ENCODE assay signal across 32 cellular contexts in genomic region chr12:51726931-51727330, GRCh38.
"Had no signal": no experiment of that assay in that cellular context is flagged by ENCODE, and none has a peak within 500 bp of the region (broad histone marks: within the 10 kb centered on the region; RNA-seq: fewer than 3 reads in every experiment).

No MANE protein-coding gene starts in this region.

- ATAC-seq: activated CD4-positive, alpha-beta T cell treated with anti-CD3 and anti-CD28 coated beads for 36 hours; activated CD8-positive, alpha-beta memory T cell treated with anti-CD3 and anti-CD28 coated beads, Interleukin-2, amount 10 ng/mL, durations not matched to agents 7 days and 5 days; activated CD8-positive, alpha-beta T cell treated with anti-CD3 and anti-CD28 coated beads, Interleukin-2, amount 10 ng/mL, durations not matched to agents 7 days and 5 days; activated naive CD8-positive, alpha-beta T cell treated with anti-CD3 and anti-CD28 coated beads, Interleukin-2, amount 50 U/mL, for 24 hours; body of pancreas; effector memory CD8-positive, alpha-beta T cell; esophagus mucosa; gastrocnemius medialis; left cardiac atrium; pancreas; stimulated activated effector memory CD8-positive, alpha-beta T cell treated with anti-CD3 and anti-CD28 coated beads, Interleukin-12 subunit alpha, Interleukin-12 subunit beta, amount 100 ng/mL, for 72 hours had no signal

- FAIRE-seq: keratinocyte, pancreas, small intestine had no signal

- H3K9me3 ChIP-seq: body of pancreas, gastrocnemius medialis, neutrophil, pancreas, prostate gland had no signal

- H3K9me3 Mint-ChIP-seq: activated naive CD4-positive, alpha-beta T cell treated with anti-CD3 and anti-CD28 coated beads, Interleukin-2, amount 50 U/mL, for 24 hours; activated naive CD8-positive, alpha-beta T cell treated with anti-CD3 and anti-CD28 coated beads, Interleukin-2, amount 50 U/mL, for 24 hours; activated T-helper 2 cell treated with anti-CD3 and anti-CD28 coated beads, Interferon-gamma antibody, Interleukin-2, Interleukin-4, amounts not matched to agents 10 μg/mL and 5 μg/mL and 100 μg/mL, durations not matched to agents 14 hours and 24 hours and 36 hours; effector memory CD8-positive, alpha-beta T cell; stimulated activated effector memory CD8-positive, alpha-beta T cell treated with anti-CD3 and anti-CD28 coated beads, Interleukin-12 subunit alpha, Interleukin-12 subunit beta, amount 100 ng/mL, for 72 hours; stimulated activated naive CD8-positive, alpha-beta T cell treated with anti-CD3 and anti-CD28 coated beads, Interleukin-15, Interleukin-2, amounts not matched to agents 100 ng/mL and 50 ng/mL, for 24 hours had no signal

- DNase-seq: activated CD4-positive, alpha-beta T cell treated with anti-CD3 and anti-CD28 coated beads for 36 hours; activated CD4-positive, CD25-positive, alpha-beta regulatory T cell; activated CD8-positive, alpha-beta memory T cell treated with anti-CD3 and anti-CD28 coated beads, Interleukin-2, amount 10 ng/mL, durations not matched to agents 7 days and 5 days; activated CD8-positive, alpha-beta T cell treated with anti-CD3 and anti-CD28 coated beads, Interleukin-2, amount 10 ng/mL, durations not matched to agents 7 days and 5 days; activated naive CD8-positive, alpha-beta T cell treated with anti-CD3 and anti-CD28 coated beads, Interleukin-2, amount 50 U/mL, for 24 hours; activated T-cell treated with anti-CD3 and anti-CD28 coated beads, Interleukin-2, amount 50 U/mL, for 48 hours; body of pancreas; cerebellar nuclear complex; effector memory CD8-positive, alpha-beta T cell; gastrocnemius medialis; glutamatergic neuron; hippocampal formation; left cardiac atrium; mammary epithelial cell; naive B cell; nephron progenitor cell; pancreas; sigmoid colon; small intestine; stimulated activated CD4-positive, alpha-beta T cell treated with anti-CD3 and anti-CD28 coated beads, Interleukin-4, amount 100 ng/mL, for 24 hours; substantia nigra; T-helper 1 cell; upper lobe of left lung had no signal

- H3K36me3 Mint-ChIP-seq: activated CD8-positive, alpha-beta memory T cell treated with anti-CD3 and anti-CD28 coated beads, Interleukin-2, amount 10 ng/mL, durations not matched to agents 7 days and 5 days; activated naive CD4-positive, alpha-beta T cell treated with anti-CD3 and anti-CD28 coated beads, Interleukin-2, amount 50 U/mL, for 24 hours; naive B cell; stimulated activated effector memory CD8-positive, alpha-beta T cell treated with anti-CD3 and anti-CD28 coated beads, Interleukin-12 subunit alpha, Interleukin-12 subunit beta, amount 100 ng/mL, for 72 hours had no signal

- H3K4me1 ChIP-seq: body of pancreas, gastrocnemius medialis, pancreas, prostate gland had no signal

- H3K27me3 ChIP-seq: body of pancreas, pancreas, upper lobe of left lung had no signal

- H3K27ac ChIP-seq: body of pancreas, coronary artery, gastrocnemius medialis, neutrophil, pancreas, prostate gland, sigmoid colon, upper lobe of left lung had no signal

- H3K27ac Mint-ChIP-seq: activated CD4-positive, alpha-beta T cell treated with anti-CD3 and anti-CD28 coated beads for 36 hours; activated CD8-positive, alpha-beta memory T cell treated with anti-CD3 and anti-CD28 coated beads, Interleukin-2, amount 10 ng/mL, durations not matched to agents 7 days and 5 days; activated CD8-positive, alpha-beta T cell treated with anti-CD3 and anti-CD28 coated beads, Interleukin-2, amount 10 ng/mL, durations not matched to agents 7 days and 5 days; activated naive CD4-positive, alpha-beta T cell treated with anti-CD3 and anti-CD28 coated beads, Interleukin-2, amount 50 U/mL, for 24 hours; activated naive CD8-positive, alpha-beta T cell treated with anti-CD3 and anti-CD28 coated beads, Interleukin-2, amount 50 U/mL, for 24 hours; activated T-helper 2 cell treated with anti-CD3 and anti-CD28 coated beads, Interferon-gamma antibody, Interleukin-2, Interleukin-4, amounts not matched to agents 10 μg/mL and 5 μg/mL and 100 μg/mL, durations not matched to agents 14 hours and 24 hours and 36 hours; effector memory CD8-positive, alpha-beta T cell; naive B cell; nephron progenitor cell; stimulated activated effector memory CD8-positive, alpha-beta T cell treated with anti-CD3 and anti-CD28 coated beads, Interleukin-12 subunit alpha, Interleukin-12 subunit beta, amount 100 ng/mL, for 72 hours; stimulated activated naive CD8-positive, alpha-beta T cell treated with anti-CD3 and anti-CD28 coated beads, Interleukin-15, Interleukin-2, amounts not matched to agents 100 ng/mL and 50 ng/mL, for 24 hours had no signal

- H3K36me3 ChIP-seq: gastrocnemius medialis, pancreas, prostate gland, sigmoid colon, upper lobe of left lung had no signal

- H3K4me3 ChIP-seq: body of pancreas, coronary artery, gastrocnemius medialis, pancreas, prostate gland, sigmoid colon, upper lobe of left lung had no signal

- H3K4me3 Mint-ChIP-seq: activated CD4-positive, alpha-beta T cell treated with anti-CD3 and anti-CD28 coated beads for 36 hours; activated CD8-positive, alpha-beta memory T cell treated with anti-CD3 and anti-CD28 coated beads, Interleukin-2, amount 10 ng/mL, durations not matched to agents 7 days and 5 days; activated CD8-positive, alpha-beta T cell treated with anti-CD3 and anti-CD28 coated beads, Interleukin-2, amount 10 ng/mL, durations not matched to agents 7 days and 5 days; activated naive CD4-positive, alpha-beta T cell treated with anti-CD3 and anti-CD28 coated beads, Interleukin-2, amount 50 U/mL, for 24 hours; activated naive CD8-positive, alpha-beta T cell treated with anti-CD3 and anti-CD28 coated beads, Interleukin-2, amount 50 U/mL, for 24 hours; effector memory CD8-positive, alpha-beta T cell; naive B cell; nephron progenitor cell; stimulated activated effector memory CD8-positive, alpha-beta T cell treated with anti-CD3 and anti-CD28 coated beads, Interleukin-12 subunit alpha, Interleukin-12 subunit beta, amount 100 ng/mL, for 72 hours; stimulated activated naive CD8-positive, alpha-beta T cell treated with anti-CD3 and anti-CD28 coated beads, Interleukin-15, Interleukin-2, amounts not matched to agents 100 ng/mL and 50 ng/mL, for 24 hours had no signal

- H3K4me1 Mint-ChIP-seq: activated CD4-positive, alpha-beta T cell treated with anti-CD3 and anti-CD28 coated beads for 36 hours; activated CD8-positive, alpha-beta memory T cell treated with anti-CD3 and anti-CD28 coated beads, Interleukin-2, amount 10 ng/mL, durations not matched to agents 7 days and 5 days; activated naive CD4-positive, alpha-beta T cell treated with anti-CD3 and anti-CD28 coated beads, Interleukin-2, amount 50 U/mL, for 24 hours; activated naive CD8-positive, alpha-beta T cell treated with anti-CD3 and anti-CD28 coated beads, Interleukin-2, amount 50 U/mL, for 24 hours; nephron progenitor cell had no signal
